14 cellular contexts compared by ENCODE assay signal in genomic region chr5:119302449-119302848, GRCh38. TPM values are rescaled to one million over a fixed set of nuclear protein-coding genes. Genes with fewer than 3 reads are reported as not detected.
A peak's percentile ranks its signal among the peaks of the same experiment; 100 is the strongest.
DNase-seq lines count a peak whose midpoint lies in the region; ATAC-seq, FAIRE-seq and TF ChIP-seq lines count a peak whose summit lies in the region.
"Had no signal": no experiment of that assay in that cellular context is flagged by ENCODE, and none has a peak within 500 bp of the region (broad histone marks: within the 10 kb centered on the region; RNA-seq: fewer than 3 reads in every experiment).

No MANE protein-coding gene starts in this region.

- H3K4me3 Mint-ChIP-seq in naive thymus-derived CD8-positive, alpha-beta T cell: peak overlapping the region; percentile 13 to 89 (median 70)

- no peak for TF ChIP-seq EP300 in K562 (IDR thresholded peaks at IDR 0.05; ENCODE audit: low read length)

- no peaks in the 10 kb centered on the region for H3K27me3 Mint-ChIP-seq in naive thymus-derived CD8-positive, alpha-beta T cell

- peak overlapping the region; percentile 16 to 66 (median 46); a peak in 20 of 22 replicates for H3K4me2 ChIP-seq in BLaER1 treated with 17β-estradiol and CSF1 and Interleukin-3, amounts not matched to agents 10 nM and 100 nM
- H3K4me2 ChIP-seq in HCT116 (ENCODE audit: low read length): peak overlapping the region; percentile 13
- peak overlapping the region; percentile 33; the same call in 1 of the 2 replicates for H3K4me2 ChIP-seq in K562 (ENCODE audit: insufficient read depth, low read length)

- H3K9me2 ChIP-seq in HCT116 (ENCODE audit: insufficient read depth): no peaks in the 10 kb centered on the region

- peak overlapping the region; percentile 85 to 100 (median 97) for H3K27ac Mint-ChIP-seq in naive thymus-derived CD8-positive, alpha-beta T cell

- H3K9ac ChIP-seq in BLaER1 treated with 17β-estradiol and CSF1 and Interleukin-3, amounts not matched to agents 10 nM and 100 nM: no peak overlapping the region
- H3K9ac ChIP-seq in HCT116 (ENCODE audit: low read length) (no peak overlapping the region), K562 (ENCODE audit: insufficient read depth in 1 of 2, low read depth in 2 of 2, low read length in 2 of 2) (no peak overlapping the region)

- DNase-seq in HCT116 (ENCODE audit: low read depth, low spot score) (no peak), K562 (ENCODE audit: extremely low read depth in 1 of 4, low spot score in 3 of 4) (no peak), gastrocnemius medialis (no peak), thyroid gland (no peak)
- no peak for DNase-seq in naive thymus-derived CD8-positive, alpha-beta T cell
- no peak for DNase-seq in stimulated activated CD4-positive, alpha-beta T cell treated with anti-CD3 and anti-CD28 coated beads, Interleukin-4, amount 100 ng/mL, for 24 hours
- DNase-seq: DMS 273 treated with DMSO at 0.1 percent for 48 hours; esophagus squamous epithelium; Karpas-422; NCI-H2081 treated with DMSO at 0.1 percent for 48 hours; stimulated activated CD4-positive, alpha-beta T cell treated with anti-CD3 and anti-CD28 coated beads, Interleukin-12 subunit alpha, Interleukin-12 subunit beta, amount 100 ng/mL, for 4 hours had no signal

- H3K27me3 ChIP-seq in BLaER1 treated with 17β-estradiol and CSF1 and Interleukin-3, amounts not matched to agents 10 nM and 100 nM: no peaks in the 10 kb centered on the region
- H3K27me3 ChIP-seq in HCT116 (ENCODE audit: insufficient read depth, low read length) (no peaks in the 10 kb centered on the region), K562 (ENCODE audit: control insufficient read depth in 2 of 2, insufficient read depth in 2 of 2, low read length in 2 of 2) (no peaks in the 10 kb centered on the region), gastrocnemius medialis (no peaks in the 10 kb centered on the region), thyroid gland (no peaks in the 10 kb centered on the region)
- H3K27me3 ChIP-seq: esophagus squamous epithelium had no signal

- peaks cover 0 to 55% (median 0%) of the 10 kb centered on the region in 11 experiments; a peak in 3 of 22 replicates for H4K20me1 ChIP-seq in BLaER1 treated with 17β-estradiol and CSF1 and Interleukin-3, amounts not matched to agents 10 nM and 100 nM
- no peaks in the 10 kb centered on the region for H4K20me1 ChIP-seq in HCT116 (ENCODE audit: insufficient read depth)
- H4K20me1 ChIP-seq in K562 (replicated peaks; ENCODE audit: control insufficient read depth, insufficient read depth, low read length): no peaks in the 10 kb centered on the region

- peaks cover 5 to 49% (median 31%) of the 10 kb centered on the region in 11 experiments; a peak in 18 of 22 replicates for H3K36me3 ChIP-seq in BLaER1 treated with 17β-estradiol and CSF1 and Interleukin-3, amounts not matched to agents 10 nM and 100 nM
- H3K36me3 ChIP-seq in HCT116 (ENCODE audit: control insufficient read depth in 1 of 2, insufficient read depth in 2 of 2, low read length in 2 of 2) (no peaks in the 10 kb centered on the region), K562 (ENCODE audit: control insufficient read depth, insufficient read depth, low read length) (no peaks in the 10 kb centered on the region; the same call in 2 of the 3 replicates), gastrocnemius medialis (no peaks in the 10 kb centered on the region), thyroid gland (no peaks in the 10 kb centered on the region)
- H3K36me3 ChIP-seq: esophagus squamous epithelium had no signal

- intact Hi-C loops in HCT116 (cut with micrococcal nuclease) (no loop called here), K562 (cut with micrococcal nuclease) (no loop called here), gastrocnemius medialis (cut with DNase I; ENCODE audit: low total_unique reads) (no loop called here), thyroid gland (cut with DNase I) (no loop called here)

- peak overlapping the region in 6 of 11 experiments; percentile 39 to 100 (median 96); a peak in 8 of 22 replicates for H3K27ac ChIP-seq in BLaER1 treated with 17β-estradiol and CSF1 and Interleukin-3, amounts not matched to agents 10 nM and 100 nM
- H3K27ac ChIP-seq in HCT116 (ENCODE audit: low read depth, low read length) (no peak overlapping the region), K562 (ENCODE audit: extremely low read depth, low read depth, low read length) (peak overlapping the region; percentile 53; the same call in 1 of the 3 replicates), gastrocnemius medialis (no peak overlapping the region), thyroid gland (no peak overlapping the region)

- H3K36me3 Mint-ChIP-seq in naive thymus-derived CD8-positive, alpha-beta T cell: peaks cover 0 to 18% (median 11%) of the 10 kb centered on the region in 3 donors

- CTCF ChIA-PET in HCT116 (lab: Charles Lee): no interaction called here
- CTCF ChIA-PET in K562 (lab: Yijun Ruan, JAX; ENCODE audit: low intra/inter-chr PET ratio): no interaction called here

- TF ChIP-seq POLR2A in HCT116 (IDR thresholded peaks at IDR 0.05; ENCODE audit: borderline replicate concordance, extremely low read depth, insufficient read depth, insufficient read length) (no peak), K562 (conservative IDR thresholded peaks at IDR 0.05) (no peak), gastrocnemius medialis (IDR thresholded peaks at IDR 0.05) (no peak), thyroid gland (IDR thresholded peaks at IDR 0.05) (no peak)

- H2AFZ ChIP-seq in HCT116 (ENCODE audit: low read depth, low read length, poor library complexity, severe bottlenecking): no peak overlapping the region
- H2AFZ ChIP-seq in K562 (ENCODE audit: low read depth, low read length): peak overlapping the region; percentile 50; the same call in 1 of the 2 replicates

- no peak for TF ChIP-seq CTCF in HCT116 (IDR thresholded peaks at IDR 0.05 in 2 of 3, conservative IDR thresholded peaks at IDR 0.05 in 1 of 3; ENCODE audit: borderline replicate concordance in 1 of 3, insufficient read depth in 1 of 3, low read depth in 2 of 3, low read length in 2 of 3)
- no peak for TF ChIP-seq CTCF in K562 (IDR thresholded peaks at IDR 0.05 in 2 of 3, conservative IDR thresholded peaks at IDR 0.05 in 1 of 3; ENCODE audit: insufficient read depth in 2 of 3, low read depth in 1 of 3, low read length in 3 of 3)
- TF ChIP-seq CTCF in gastrocnemius medialis (IDR thresholded peaks at IDR 0.05 in 4 of 5, conservative IDR thresholded peaks at IDR 0.05 in 1 of 5): no peak
- TF ChIP-seq CTCF in thyroid gland (IDR thresholded peaks at IDR 0.05): no peak

- WGBS in K562 (ENCODE audit: insufficient coverage, low coverage, missing lambda C conversion rate): 67% methylated on average over 3 of the region's 3 CpGs
- WGBS in thyroid gland, 2 donors: 85 to 89% methylated on average over 3 of the region's 3 CpGs

- POLR2A ChIA-PET in HCT116 (lab: Charles Lee): no interaction called here
- POLR2A ChIA-PET in K562 (lab: Yijun Ruan, JAX): interaction anchor here (1.1 to 3.0 kb wide), 3 partner anchors 10 to 19 kb away, joined by 5 to 11 read pairs (median 7); no protein-coding TSS in a partner anchor
- POLR2A ChIA-PET in naive thymus-derived CD8-positive, alpha-beta T cell (lab: Charles Lee): interaction anchor here (0.7 to 3.4 kb wide), 7 partner anchors 11 to 231 kb away, joined by 3 to 31 read pairs (median 3); partner anchors contain the start of gene DMXL1

- in situ Hi-C loops in K562 (cut with MboI): no loop called here
- in situ Hi-C loops in gastrocnemius medialis (cut with MboI; ENCODE audit: low sequenced_read_pairs in 4 of 4): no loop called here

- RAD21 ChIA-PET in HCT116 (lab: Charles Lee; ENCODE audit: low non-redundant PET in 1 of 2, low total read pairs in 2 of 2, uncharacterized antibody in 2 of 2, unreplicated experiment in 2 of 2): no interaction called here

- TF ChIP-seq RAD21 in HCT116 (IDR thresholded peaks at IDR 0.05; ENCODE audit: low read depth): no peak
- no peak for TF ChIP-seq RAD21 in K562 (CRISPR knock-in tag; conservative IDR thresholded peaks at IDR 0.05 in 1 of 2, IDR thresholded peaks at IDR 0.05 in 1 of 2)

- H3K79me2 ChIP-seq in HCT116 (ENCODE audit: insufficient read depth, low read length): no peaks in the 10 kb centered on the region
- H3K79me2 ChIP-seq in K562 (ENCODE audit: control insufficient read depth, insufficient read depth, low read length): peaks cover 78% of the 10 kb centered on the region

- ATAC-seq in HCT116 (no peak), K562 (no peak), gastrocnemius medialis (no peak), HG02970 (IDR thresholded peaks at IDR 0.05; ENCODE audit: low FRiP score, unreplicated experiment) (no peak)
- ATAC-seq in naive thymus-derived CD8-positive, alpha-beta T cell: no peak

- BruUV-seq in HCT116 (replicated peaks; lab: Mats Ljungman, UMichigan) (no TSS peak), K562 (replicated peaks; lab: Mats Ljungman, UMichigan) (no TSS peak)

- H3K9me3 Mint-ChIP-seq in naive thymus-derived CD8-positive, alpha-beta T cell: peaks cover 0 to 13% (median 9%) of the 10 kb centered on the region in 9 donors

- peaks cover 44 to 65% (median 55%) of the 10 kb centered on the region in 10 experiments for H3K4me1 ChIP-seq in BLaER1 treated with 17β-estradiol and CSF1 and Interleukin-3, amounts not matched to agents 10 nM and 100 nM
- peaks cover 26 to 30% of the 10 kb centered on the region in 2 experiments for H3K4me1 ChIP-seq in HCT116 (ENCODE audit: control insufficient read depth in 1 of 2, insufficient read depth in 2 of 2, low read length in 2 of 2)
- peaks cover 7 to 45% of the 10 kb centered on the region in 2 experiments; a peak in 4 of 5 replicates for H3K4me1 ChIP-seq in K562 (replicated peaks in 1 of 2; ENCODE audit: control insufficient read depth in 2 of 2, insufficient read depth in 2 of 2, low read length in 2 of 2)
- H3K4me1 ChIP-seq in gastrocnemius medialis: no peaks in the 10 kb centered on the region
- H3K4me1 ChIP-seq in thyroid gland: peaks cover 6 to 18% of the 10 kb centered on the region in 2 donors

- FAIRE-seq in K562 (lab: Jason Lieb, UNC): no peak
- FAIRE-seq: bronchial epithelial cell had no signal

- no peak overlapping the region for H3K4me3 ChIP-seq in BLaER1 treated with 17β-estradiol and CSF1 and Interleukin-3, amounts not matched to agents 10 nM and 100 nM
- H3K4me3 ChIP-seq in HCT116 (replicated peaks in 1 of 2; ENCODE audit: low read depth in 1 of 2, low read length in 2 of 2) (no peak overlapping the region), K562 (no peak overlapping the region), gastrocnemius medialis (no peak overlapping the region), thyroid gland (replicated peaks in 1 of 3) (no peak overlapping the region)
- H3K4me3 ChIP-seq: esophagus squamous epithelium had no signal

- H3K4me1 Mint-ChIP-seq in naive thymus-derived CD8-positive, alpha-beta T cell: peaks cover 43 to 93% (median 80%) of the 10 kb centered on the region in 4 donors

- H3K9me1 ChIP-seq in K562 (ENCODE audit: control insufficient read depth, insufficient read depth, low read length): no peaks in the 10 kb centered on the region

- H3K9me3 ChIP-seq in BLaER1 treated with 17β-estradiol and CSF1 and Interleukin-3, amounts not matched to agents 10 nM and 100 nM (replicated peaks in 1 of 11): peaks cover 13 to 76% (median 64%) of the 10 kb centered on the region in 11 experiments; a peak in 21 of 22 replicates
- no peaks in the 10 kb centered on the region for H3K9me3 ChIP-seq in HCT116 (ENCODE audit: control insufficient read depth in 1 of 2, insufficient read depth in 1 of 2, low read depth in 1 of 2, low read length in 2 of 2)
- no peaks in the 10 kb centered on the region for H3K9me3 ChIP-seq in K562 (replicated peaks; ENCODE audit: control insufficient read depth, insufficient read depth, low read depth, low read length)
- no peaks in the 10 kb centered on the region for H3K9me3 ChIP-seq in gastrocnemius medialis
- H3K9me3 ChIP-seq in thyroid gland: no peaks in the 10 kb centered on the region
- H3K9me3 ChIP-seq: esophagus squamous epithelium had no signal

RNA-seq across cellular contexts. Expression of gene TNFAIP8, which starts 53.4 kb away (rescaled TPM):
- 18.4 TPM for total RNA-seq in HCT116 (2021; ENCODE audit: unreplicated experiment)
- 12.4 and 16.7 TPM in 2 replicates for polyA plus RNA-seq in HCT116 (2012)
- total RNA-seq in K562 (2011; cell fraction: chromatin; rRNA removed; ENCODE audit: low replicate concordance): 10.6 and 20.5 TPM in 2 replicates
- total RNA-seq in K562 (2011; cell fraction: nucleolus; rRNA removed): 7.8 and 9.0 TPM in 2 replicates
- total RNA-seq in K562 (2011; cell fraction: nucleoplasm; rRNA removed): 12.6 and 24.7 TPM in 2 replicates
- 42.0 and 46.0 TPM in 2 replicates for total RNA-seq in K562 (2014; rRNA removed)
- total RNA-seq in K562 (2014; rRNA removed; fragmentation: Illumina TruSeq; extraction: Trizol): 38.5 and 47.4 TPM in 2 replicates
- total RNA-seq in K562 (2015; rRNA removed; fragmentation: Illumina TruSeq; extraction: Trizol): 44.8 and 47.0 TPM in 2 replicates
- total RNA-seq in K562 (2021): 33.6 and 36.7 TPM in 2 replicates
- polyA plus RNA-seq in K562 (2011; rRNA removed): 44.6 and 52.2 TPM in 2 replicates
- 35.0 and 41.8 TPM in 2 replicates for polyA plus RNA-seq in K562 (2011; cell fraction: cytosol; rRNA removed)
- 20.2 and 24.7 TPM in 2 replicates for polyA plus RNA-seq in K562 (2011; cell fraction: nucleus; rRNA removed)
- polyA plus RNA-seq in K562 (2012): 37.7 and 53.3 TPM in 2 replicates
- polyA plus RNA-seq in K562 (2014; fragmentation: Illumina TruSeq; extraction: Trizol): 49.3 and 57.3 TPM in 2 replicates
- 10 to 100 TPM; 29.9 to 34.3 TPM for polyA plus RNA-seq in K562 (2014; fragmentation: Nextera tagmentation; extraction: Ambion mirVana)
- polyA plus RNA-seq in K562 (2014; rRNA removed): 35.8 and 47.6 TPM in 2 replicates
- polyA minus RNA-seq in K562 (2011; rRNA and poly(A)+ RNA removed): 45.1 and 60.6 TPM in 2 replicates
- 38.1 and 47.6 TPM in 2 replicates for polyA minus RNA-seq in K562 (2011; cell fraction: cytosol; rRNA and poly(A)+ RNA removed)
- polyA minus RNA-seq in K562 (2011; cell fraction: nucleus; rRNA and poly(A)+ RNA removed): 9.3 and 20.3 TPM in 2 replicates
- total RNA-seq in naive thymus-derived CD8-positive, alpha-beta T cell: 100 to 1,000 TPM; 176 to 177 TPM
- 100 to 1,000 TPM; 175 to 220 (median 188) TPM for polyA plus RNA-seq in naive thymus-derived CD8-positive, alpha-beta T cell
- total RNA-seq in gastrocnemius medialis: 1 to 10 TPM in 3 of 4 donors, under 1 TPM in 1; 0.20 to 5.8 (median 2.0) TPM
- total RNA-seq in thyroid gland: 10 to 100 TPM; 15.7 to 36.8 (median 33.6) TPM

Comparison
In these comparisons a context has a peak if more than half of its experiments do, and no peak if none do; other contexts are left out.
1. H3K27ac ChIP-seq: peak in BLaER1 treated with 17β-estradiol and CSF1 and Interleukin-3, amounts not matched to agents 10 nM and 100 nM (6 of 11) and K562 (single experiment); none in HCT116 (single experiment), gastrocnemius medialis (0 of 4) and thyroid gland (0 of 3).
2. Peak in every context shown above with its lines, with median percentiles within 50 percentile points of each other: H3K4me2 ChIP-seq.